ENCODE assay signal across 24 cellular contexts in the genomic region with DNA sequence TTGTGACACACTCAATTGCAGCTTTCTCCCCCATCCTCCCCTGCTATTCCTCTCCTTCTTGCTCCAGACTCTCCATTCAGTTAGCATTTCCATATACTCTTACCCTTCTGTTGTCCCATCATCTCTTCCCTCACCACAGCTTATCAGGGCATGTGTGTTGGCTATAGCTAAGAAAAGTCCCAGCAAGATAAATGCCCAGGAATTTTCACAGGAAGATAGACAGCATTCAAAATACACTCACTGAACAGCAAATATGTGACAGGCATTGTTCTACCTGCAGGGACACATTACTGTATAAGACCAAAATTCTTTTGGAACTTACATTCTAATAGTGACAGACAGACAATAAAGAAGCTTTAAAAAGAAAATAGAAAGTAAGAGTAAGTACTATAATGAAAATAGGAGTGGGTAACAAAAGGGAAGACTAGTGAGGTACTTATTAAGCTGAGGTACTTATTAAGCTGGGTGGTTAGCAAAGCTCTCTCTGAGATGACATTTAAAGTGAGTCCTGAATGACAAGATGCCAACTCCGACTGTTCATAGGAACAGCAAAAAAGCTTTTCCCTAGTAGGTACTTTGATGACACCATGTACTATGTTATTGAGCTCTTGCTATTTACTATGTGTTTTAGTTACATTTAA.
"Had no signal": no experiment of that assay in that cellular context is flagged by ENCODE, and none has a peak within 500 bp of the region (broad histone marks: within the 10 kb centered on the region; RNA-seq: fewer than 3 reads in every experiment).

No MANE protein-coding gene starts in this region.

- H3K27ac ChIP-seq: breast epithelium, Peyer's patch had no signal

- H3K27ac Mint-ChIP-seq: activated CD8-positive, alpha-beta memory T cell treated with anti-CD3 and anti-CD28 coated beads, Interleukin-2, amount 10 ng/mL, durations not matched to agents 7 days and 5 days; activated naive CD4-positive, alpha-beta T cell treated with anti-CD3 and anti-CD28 coated beads, Interleukin-2, amount 50 U/mL, for 24 hours; activated T-cell treated with anti-CD3 and anti-CD28 coated beads, Interleukin-2, amount 50 U/mL, for 24 hours; activated T-helper 1 cell treated with anti-CD3 and anti-CD28 coated beads, Interleukin-12 subunit alpha, Interleukin-12 subunit beta, Interleukin-2, Interleukin-4 antibody, amounts not matched to agents 30 ng/mL and 10 ng/mL and 1 ng/mL, durations not matched to agents 14 hours and 24 hours and 36 hours; T-helper 1 cell treated with Interleukin-12 subunit alpha and Interleukin-12 subunit beta and Interleukin-4 antibody, amounts not matched to agents 30 μg/mL and 1 μg/mL, for 36 hours had no signal

- H3K9me3 ChIP-seq: breast epithelium, Peyer's patch had no signal

- H3K36me3 ChIP-seq: breast epithelium, Peyer's patch had no signal

- H3K27me3 ChIP-seq: breast epithelium, Peyer's patch had no signal

- ATAC-seq: activated CD8-positive, alpha-beta memory T cell treated with anti-CD3 and anti-CD28 coated beads, Interleukin-2, amount 10 ng/mL, durations not matched to agents 7 days and 5 days; WTC11 had no signal

- H3K4me3 ChIP-seq: breast epithelium, Peyer's patch had no signal

- H3K4me3 Mint-ChIP-seq: activated CD8-positive, alpha-beta memory T cell treated with anti-CD3 and anti-CD28 coated beads, Interleukin-2, amount 10 ng/mL, durations not matched to agents 7 days and 5 days; activated naive CD4-positive, alpha-beta T cell treated with anti-CD3 and anti-CD28 coated beads, Interleukin-2, amount 50 U/mL, for 24 hours; activated T-cell treated with anti-CD3 and anti-CD28 coated beads, Interleukin-2, amount 50 U/mL, for 24 hours; activated T-helper 1 cell treated with anti-CD3 and anti-CD28 coated beads, Interleukin-12 subunit alpha, Interleukin-12 subunit beta, Interleukin-2, Interleukin-4 antibody, amounts not matched to agents 30 ng/mL and 10 ng/mL and 1 ng/mL, durations not matched to agents 14 hours and 24 hours and 36 hours; central memory CD8-positive, alpha-beta T cell; T-helper 1 cell treated with Interleukin-12 subunit alpha and Interleukin-12 subunit beta and Interleukin-4 antibody, amounts not matched to agents 30 μg/mL and 1 μg/mL, for 36 hours; WTC11 had no signal

- H3K36me3 Mint-ChIP-seq: activated CD8-positive, alpha-beta memory T cell treated with anti-CD3 and anti-CD28 coated beads, Interleukin-2, amount 10 ng/mL, durations not matched to agents 7 days and 5 days; activated naive CD4-positive, alpha-beta T cell treated with anti-CD3 and anti-CD28 coated beads, Interleukin-2, amount 50 U/mL, for 24 hours had no signal

- H3K9me3 Mint-ChIP-seq: activated naive CD4-positive, alpha-beta T cell treated with anti-CD3 and anti-CD28 coated beads, Interleukin-2, amount 50 U/mL, for 24 hours; activated T-helper 1 cell treated with anti-CD3 and anti-CD28 coated beads, Interleukin-12 subunit alpha, Interleukin-12 subunit beta, Interleukin-2, Interleukin-4 antibody, amounts not matched to agents 30 ng/mL and 10 ng/mL and 1 ng/mL, durations not matched to agents 14 hours and 24 hours and 36 hours; central memory CD8-positive, alpha-beta T cell had no signal

- H3K27me3 Mint-ChIP-seq: activated naive CD4-positive, alpha-beta T cell treated with anti-CD3 and anti-CD28 coated beads, Interleukin-2, amount 50 U/mL, for 24 hours; activated T-cell treated with anti-CD3 and anti-CD28 coated beads, Interleukin-2, amount 50 U/mL, for 24 hours; central memory CD8-positive, alpha-beta T cell had no signal

- H3K4me1 Mint-ChIP-seq: activated CD8-positive, alpha-beta memory T cell treated with anti-CD3 and anti-CD28 coated beads, Interleukin-2, amount 10 ng/mL, durations not matched to agents 7 days and 5 days; activated naive CD4-positive, alpha-beta T cell treated with anti-CD3 and anti-CD28 coated beads, Interleukin-2, amount 50 U/mL, for 24 hours; central memory CD8-positive, alpha-beta T cell had no signal

- H3K4me1 ChIP-seq: breast epithelium, Peyer's patch had no signal

- DNase-seq: activated CD4-positive, alpha-beta T cell treated with anti-CD3 and anti-CD28 coated beads for 48 hours; activated CD4-positive, alpha-beta T cell treated with anti-CD3 and anti-CD28 coated beads, Interleukin-2, amount 50 U/mL, for 4 hours; activated CD4-positive, CD25-positive, alpha-beta regulatory T cell treated with anti-CD3 and anti-CD28 coated beads, Interleukin-2, amount 50 U/mL, for 72 hours; activated CD8-positive, alpha-beta memory T cell treated with anti-CD3 and anti-CD28 coated beads, Interleukin-2, amount 10 ng/mL, durations not matched to agents 7 days and 5 days; activated effector memory CD4-positive, alpha-beta T cell treated with Interleukin-2 at 50 U/mL for 16 hours; activated naive CD4-positive, alpha-beta T cell; activated T-cell treated with anti-CD3 and anti-CD28 coated beads, Interleukin-2, amount 50 U/mL, for 24 hours; aorta; Kasumi-1; KBM-7; NCI-H1048; NCI-H1417; NCI-H1930; NCI-H446; NCI-H524; Peyer's patch; SHP77 treated with DMSO at 0.1 percent for 48 hours; T-helper 9 cell had no signal
